ENCODE assay signal across 8 cellular contexts in genomic region chr5:177336112-177336511, GRCh38. TPM values are rescaled to one million over a fixed set of nuclear protein-coding genes. Genes with fewer than 3 reads are reported as not detected.
A peak's percentile ranks its signal among the peaks of the same experiment; 100 is the strongest.
DNase-seq lines count a peak whose midpoint lies in the region; ATAC-seq and TF ChIP-seq lines count a peak whose summit lies in the region.

No MANE protein-coding gene starts in this region.

- no peaks in the 10 kb centered on the region for H3K9me3 ChIP-seq in colonic mucosa
- no peaks in the 10 kb centered on the region for H3K9me3 ChIP-seq in smooth muscle cell (replicated peaks; ENCODE audit: low read depth)

- H3K4me3 ChIP-seq in colonic mucosa: no peak overlapping the region
- no peak overlapping the region for H3K4me3 ChIP-seq in smooth muscle cell

- H3K36me3 ChIP-seq in colonic mucosa: peaks cover 47% of the 10 kb centered on the region
- no peaks in the 10 kb centered on the region for H3K36me3 ChIP-seq in smooth muscle cell (ENCODE audit: low read depth)

- H3K4me1 ChIP-seq in colonic mucosa (no peaks in the 10 kb centered on the region), smooth muscle cell (ENCODE audit: low read depth) (no peaks in the 10 kb centered on the region)

- peaks cover 11% of the 10 kb centered on the region for H3K79me2 ChIP-seq in smooth muscle cell (ENCODE audit: low read depth)

- peak; percentile 91 for ATAC-seq in activated CD4-positive, alpha-beta T cell treated with anti-CD3 and anti-CD28 coated beads for 36 hours
- ATAC-seq in GM21381 (IDR thresholded peaks at IDR 0.05; ENCODE audit: unreplicated experiment): no peak

- POLR2A ChIA-PET in activated CD4-positive, alpha-beta T cell treated with anti-CD3 and anti-CD28 coated beads for 36 hours (lab: Charles Lee): interaction anchor here (1.1 kb wide), 1 partner anchor 12 kb away, joined by 6 read pairs; no protein-coding TSS in a partner anchor

- 86% methylated on average over 12 of the region's 12 CpGs for WGBS in smooth muscle cell (ENCODE audit: low lambda C conversion rate)

- TF ChIP-seq CTCF in colonic mucosa (IDR thresholded peaks at IDR 0.05) (peak; percentile 14), smooth muscle cell (IDR thresholded peaks at IDR 0.05; ENCODE audit: borderline replicate concordance, insufficient read depth, poor library complexity, severe bottlenecking) (peak; percentile 7)

- H3K27ac ChIP-seq in colonic mucosa: no peak overlapping the region
- no peak overlapping the region for H3K27ac ChIP-seq in smooth muscle cell (ENCODE audit: low read depth)

- no peaks in the 10 kb centered on the region for H3F3A ChIP-seq in smooth muscle cell (ENCODE audit: low read depth)

- H3K36me3 Mint-ChIP-seq in activated CD4-positive, alpha-beta T cell treated with anti-CD3 and anti-CD28 coated beads for 36 hours (ENCODE audit: low read depth): peaks cover 48% of the 10 kb centered on the region

- intact Hi-C loops in activated CD4-positive, alpha-beta T cell treated with anti-CD3 and anti-CD28 coated beads for 36 hours (cut with DNase I, micrococcal nuclease): loop anchor here in 1 of 2 experiments (2.0 kb wide), 1 partner anchor 17 kb away; no protein-coding TSS in a partner anchor
- intact Hi-C loops in colonic mucosa (cut with DNase I): no loop called here

- H3K9ac ChIP-seq in colonic mucosa (ENCODE audit: low read depth in 2 of 2, low read length in 2 of 2) (no peak overlapping the region), smooth muscle cell (ENCODE audit: low read depth) (no peak overlapping the region)

- H3K4me2 ChIP-seq in smooth muscle cell: no peak overlapping the region

- H4K20me1 ChIP-seq in smooth muscle cell (ENCODE audit: low read depth): peaks cover 34% of the 10 kb centered on the region

- peaks cover 13% of the 10 kb centered on the region for H3K4me1 Mint-ChIP-seq in activated CD4-positive, alpha-beta T cell treated with anti-CD3 and anti-CD28 coated beads for 36 hours

- H3K9me3 Mint-ChIP-seq in activated CD4-positive, alpha-beta T cell treated with anti-CD3 and anti-CD28 coated beads for 36 hours (ENCODE audit: low read depth): no peaks in the 10 kb centered on the region

- H3K27me3 ChIP-seq in colonic mucosa (no peaks in the 10 kb centered on the region), smooth muscle cell (ENCODE audit: low read depth) (no peaks in the 10 kb centered on the region)

- no peaks in the 10 kb centered on the region for H3K27me3 Mint-ChIP-seq in activated CD4-positive, alpha-beta T cell treated with anti-CD3 and anti-CD28 coated beads for 36 hours

- H3K27ac Mint-ChIP-seq in activated CD4-positive, alpha-beta T cell treated with anti-CD3 and anti-CD28 coated beads for 36 hours: no peak overlapping the region

- no peak overlapping the region for H3K4me3 Mint-ChIP-seq in activated CD4-positive, alpha-beta T cell treated with anti-CD3 and anti-CD28 coated beads for 36 hours

- CTCF ChIA-PET in activated CD4-positive, alpha-beta T cell treated with anti-CD3 and anti-CD28 coated beads for 36 hours (lab: Charles Lee): interaction anchor here (1.0 to 2.1 kb wide), 2 partner anchors 9 to 15 kb away, joined by 3 to 5 read pairs; partner anchors contain the start of gene LMAN2

- DNase-seq in activated CD4-positive, alpha-beta T cell treated with anti-CD3 and anti-CD28 coated beads for 36 hours: peak; percentile 75
- no peak for DNase-seq in activated CD4-positive, alpha-beta T cell treated with anti-CD3 and anti-CD28 coated beads for 1 hour
- DNase-seq in NCI-H2196 treated with DMSO at 0.1 percent for 48 hours (lab: John Stamatoyannopoulos, UW; ENCODE audit: unreplicated experiment) (peak; percentile 32), colonic mucosa (no peak), smooth muscle cell (lab: John Stamatoyannopoulos, UW; ENCODE audit: unreplicated experiment) (no peak), superior temporal gyrus (ENCODE audit: extremely low spot score) (no peak)
- DNase-seq in activated effector memory CD4-positive, alpha-beta T cell treated with anti-CD3 and anti-CD28 coated beads, Interleukin-2, amount 50 U/mL, for 16 hours: no peak

- H2AFZ ChIP-seq in smooth muscle cell (ENCODE audit: low read depth): no peak overlapping the region

RNA-seq across cellular contexts. Expression of gene LMAN2, which starts 15.4 kb away (rescaled TPM):
- total RNA-seq in activated CD4-positive, alpha-beta T cell treated with anti-CD3 and anti-CD28 coated beads for 36 hours: 10 to 100 TPM; 74.5 to 92.1 TPM
- total RNA-seq in colonic mucosa (100 to 1,000 TPM; 137 to 185 TPM), smooth muscle cell (178 and 241 TPM in 2 replicates)
- polyA plus RNA-seq in smooth muscle cell: 236 and 253 TPM in 2 replicates

RNA-seq across cellular contexts. Expression of gene RGS14, which starts 21.6 kb away (rescaled TPM):
- total RNA-seq in activated CD4-positive, alpha-beta T cell treated with anti-CD3 and anti-CD28 coated beads for 36 hours: 10 to 100 TPM; 43.8 to 62.0 TPM
- 10 to 100 TPM in 1 of 2 donors, 1 to 10 TPM in 1; 9.1 to 10.1 TPM for total RNA-seq in colonic mucosa
- total RNA-seq in smooth muscle cell: 6.0 and 38.5 TPM in 2 replicates
- polyA plus RNA-seq in smooth muscle cell: 23.3 and 23.8 TPM in 2 replicates

RNA-seq across cellular contexts. Expression of gene MXD3, which starts 24.4 kb away (rescaled TPM):
- total RNA-seq in activated CD4-positive, alpha-beta T cell treated with anti-CD3 and anti-CD28 coated beads for 36 hours: 10 to 100 TPM; 21.3 to 27.2 TPM
- 10 to 100 TPM in 1 of 2 donors, 1 to 10 TPM in 1; 9.3 to 36.4 TPM for total RNA-seq in colonic mucosa
- 8.6 and 16.9 TPM in 2 replicates for total RNA-seq in smooth muscle cell
- polyA plus RNA-seq in smooth muscle cell: 14.9 and 15.6 TPM in 2 replicates

RNA-seq across cellular contexts. Expression of gene PRELID1, which starts 32.5 kb away (rescaled TPM):
- 100 to 1,000 TPM; 266 to 362 TPM for total RNA-seq in activated CD4-positive, alpha-beta T cell treated with anti-CD3 and anti-CD28 coated beads for 36 hours
- 100 to 1,000 TPM; 245 to 396 TPM for total RNA-seq in colonic mucosa
- total RNA-seq in smooth muscle cell: 132 and 197 TPM in 2 replicates
- 264 and 268 TPM in 2 replicates for polyA plus RNA-seq in smooth muscle cell

RNA-seq across cellular contexts. Expression of gene RAB24, which starts 32.6 kb away (rescaled TPM):
- total RNA-seq in activated CD4-positive, alpha-beta T cell treated with anti-CD3 and anti-CD28 coated beads for 36 hours: 10 to 100 TPM; 10.9 to 21.0 TPM
- total RNA-seq in colonic mucosa (10 to 100 TPM; 32.9 to 39.5 TPM), smooth muscle cell (15.3 and 41.8 TPM in 2 replicates)
- polyA plus RNA-seq in smooth muscle cell: 46.4 and 49.5 TPM in 2 replicates

Comparison
In these comparisons a context has a peak if more than half of its experiments do, and no peak if none do; other contexts are left out.
1. DNase-seq: peak in activated CD4-positive, alpha-beta T cell treated with anti-CD3 and anti-CD28 coated beads for 36 hours (single experiment) and NCI-H2196 treated with DMSO at 0.1 percent for 48 hours (single experiment); none in activated CD4-positive, alpha-beta T cell treated with anti-CD3 and anti-CD28 coated beads for 1 hour (single experiment), colonic mucosa (single experiment), smooth muscle cell (single experiment), activated effector memory CD4-positive, alpha-beta T cell treated with anti-CD3 and anti-CD28 coated beads, Interleukin-2, amount 50 U/mL, for 16 hours (single experiment) and superior temporal gyrus (single experiment).